ENCODE assay signal across 16 cellular contexts in genomic region chr5:82909816-82910215, GRCh38.
DNase-seq lines count a peak whose midpoint lies in the region; ATAC-seq and TF ChIP-seq lines count a peak whose summit lies in the region.
"Had no signal": no experiment of that assay in that cellular context is flagged by ENCODE, and none has a peak within 500 bp of the region (broad histone marks: within the 10 kb centered on the region; RNA-seq: fewer than 3 reads in every experiment).

No MANE protein-coding gene starts in this region.

- H3K36me3 ChIP-seq in SK-N-SH (replicated peaks in 1 of 2; ENCODE audit: control insufficient read depth in 1 of 2, insufficient read depth in 2 of 2, low read length in 1 of 2) (no peaks in the 10 kb centered on the region), Loucy (ENCODE audit: insufficient read depth, low read length) (no peaks in the 10 kb centered on the region), sigmoid colon (no peaks in the 10 kb centered on the region)
- H3K36me3 ChIP-seq: BLaER1, HAP-1 had no signal

- H3K9ac ChIP-seq in SK-N-SH (no peak overlapping the region), Loucy (ENCODE audit: low read depth, low read length, poor library complexity, severe bottlenecking) (peak overlapping the region; percentile 12)
- H3K9ac ChIP-seq: BLaER1 had no signal

- TF ChIP-seq CTCF in SK-N-SH (IDR thresholded peaks at IDR 0.05) (no peak), Loucy (conservative IDR thresholded peaks at IDR 0.05; ENCODE audit: low read length) (no peak), nephron (IDR thresholded peaks at IDR 0.05; ENCODE audit: unreplicated experiment in 3 of 3) (no peak), sigmoid colon (IDR thresholded peaks at IDR 0.05) (no peak)

- no peaks in the 10 kb centered on the region for H3K79me2 ChIP-seq in SK-N-SH (ENCODE audit: insufficient read depth)
- no peaks in the 10 kb centered on the region for H3K79me2 ChIP-seq in Loucy (ENCODE audit: insufficient read depth, low read length)

- peak overlapping the region in 1 of 2 experiments; percentile 78; a peak in 2 of 4 replicates for H3K27ac ChIP-seq in SK-N-SH (ENCODE audit: low read depth in 2 of 2, low read length in 1 of 2)
- no peak overlapping the region for H3K27ac ChIP-seq in sigmoid colon
- H3K27ac ChIP-seq: 22Rv1, A549, BLaER1 had no signal

- H3K4me1 ChIP-seq in SK-N-SH (ENCODE audit: control insufficient read depth in 1 of 2, insufficient read depth in 2 of 2, low read depth in 1 of 2, low read length in 1 of 2) (peaks cover 0 to 6% of the 10 kb centered on the region in 2 experiments; a peak in 2 of 4 replicates), Loucy (ENCODE audit: insufficient read depth, low read length, poor library complexity, severe bottlenecking) (peaks cover 32% of the 10 kb centered on the region), sigmoid colon (no peaks in the 10 kb centered on the region)
- H3K4me1 ChIP-seq: A549, BLaER1, HAP-1 had no signal

- no peaks in the 10 kb centered on the region for H3K36me3 Mint-ChIP-seq in nephron (ENCODE audit: low read depth)
- H3K36me3 Mint-ChIP-seq: CD14-positive monocyte; CD4-positive, alpha-beta memory T cell had no signal

- 39% methylated on average over 6 of the region's 6 CpGs for WGBS in SK-N-SH (ENCODE audit: low lambda C conversion rate)
- 71 to 83% methylated on average over 6 of the region's 6 CpGs for WGBS in sigmoid colon, 2 donors

- H3K9me3 ChIP-seq in SK-N-SH (no peaks in the 10 kb centered on the region), Loucy (ENCODE audit: insufficient read depth, low read depth, low read length) (no peaks in the 10 kb centered on the region), sigmoid colon (no peaks in the 10 kb centered on the region)
- H3K9me3 ChIP-seq: A549, BLaER1, HAP-1 had no signal

- TF ChIP-seq POLR2A in sigmoid colon (IDR thresholded peaks at IDR 0.05), result no peak

- DNase-seq in SK-N-SH, result peak; percentile 34
- DNase-seq in sigmoid colon, result no peak
- no peak for DNase-seq in NOMO-1 treated with DMSO at 0.1 percent for 48 hours (lab: John Stamatoyannopoulos, UW; ENCODE audit: unreplicated experiment)
- DNase-seq in activated CD8-positive, alpha-beta memory T cell treated with anti-CD3 and anti-CD28 coated beads for 24 hours, result no peak
- DNase-seq: AML-193; CD4-positive, alpha-beta memory T cell; DMS79 treated with DMSO at 0.1 percent for 48 hours; EL had no signal

- intact Hi-C loops in sigmoid colon (cut with DNase I), result no loop called here

- H3K9me2 ChIP-seq in SK-N-SH (0 out of 2 replicates have a peak, but pooled peaks cover 2% of the 10 kb centered on the region), Loucy (replicated peaks; ENCODE audit: low read depth, low read length) (no peaks in the 10 kb centered on the region)

- no peak overlapping the region for H2AFZ ChIP-seq in SK-N-SH (ENCODE audit: low read depth)
- peak overlapping the region; percentile 47 for H2AFZ ChIP-seq in Loucy (ENCODE audit: low read length)

- 0 out of 2 replicates have a peak, but pooled peaks have one; percentile 3 for TF ChIP-seq RAD21 in SK-N-SH (IDR thresholded peaks at IDR 0.05; ENCODE audit: low read length)

- H3K4me1 Mint-ChIP-seq in nephron, result peaks cover 19% of the 10 kb centered on the region
- H3K4me1 Mint-ChIP-seq: CD14-positive monocyte; CD4-positive, alpha-beta memory T cell had no signal

- peaks cover 13% of the 10 kb centered on the region for H3K9me3 Mint-ChIP-seq in nephron

- CTCF ChIA-PET in SK-N-SH (lab: Yijun Ruan, JAX), result no interaction called here

- POLR2A ChIA-PET in SK-N-SH (lab: Yijun Ruan, JAX), result no interaction called here

- no peak for ATAC-seq in SK-N-SH treated with all-trans-retinoic acid at 6 μM for 48 hours
- ATAC-seq: A549 had no signal

- no peaks in the 10 kb centered on the region for H3F3A ChIP-seq in SK-N-SH (replicated peaks; ENCODE audit: insufficient read depth)
- no peaks in the 10 kb centered on the region for H3F3A ChIP-seq in Loucy (ENCODE audit: low read depth)

- peak overlapping the region; percentile 68 to 83 (median 73) for H3K27ac Mint-ChIP-seq in nephron
- H3K27ac Mint-ChIP-seq: CD14-positive monocyte had no signal

- no peaks in the 10 kb centered on the region for H3K27me3 Mint-ChIP-seq in nephron (ENCODE audit: low read depth)

- H4K20me1 ChIP-seq in SK-N-SH (ENCODE audit: insufficient read depth), result no peaks in the 10 kb centered on the region
- no peaks in the 10 kb centered on the region for H4K20me1 ChIP-seq in Loucy (ENCODE audit: insufficient read depth, low read length, poor library complexity, severe bottlenecking)
- H4K20me1 ChIP-seq: BLaER1 had no signal

- 0 out of 4 replicates have a peak, but pooled peaks of 1 of the 2 experiments have one; percentile 48 for TF ChIP-seq EP300 in SK-N-SH (IDR thresholded peaks at IDR 0.05; ENCODE audit: borderline replicate concordance in 1 of 2, low read depth in 1 of 2, low read length in 1 of 2)
- no peak for TF ChIP-seq EP300 in sigmoid colon (IDR thresholded peaks at IDR 0.05)

- no peak overlapping the region for H3K4me3 Mint-ChIP-seq in nephron
- H3K4me3 Mint-ChIP-seq: CD14-positive monocyte; CD4-positive, alpha-beta memory T cell had no signal

- H3K4me3 ChIP-seq in SK-N-SH (ENCODE audit: low read depth in 2 of 2, low read length in 1 of 2) (no peak overlapping the region), Loucy (ENCODE audit: low read length, poor library complexity, severe bottlenecking) (no peak overlapping the region), sigmoid colon (no peak overlapping the region)
- H3K4me3 ChIP-seq: A549, BLaER1, HAP-1 had no signal

- H3K27me3 ChIP-seq in SK-N-SH (ENCODE audit: insufficient read depth), result no peaks in the 10 kb centered on the region
- H3K27me3 ChIP-seq in Loucy (ENCODE audit: insufficient read depth, low read length, poor library complexity, severe bottlenecking), result no peaks in the 10 kb centered on the region
- no peaks in the 10 kb centered on the region for H3K27me3 ChIP-seq in sigmoid colon
- H3K27me3 ChIP-seq: BLaER1 had no signal

- H3K4me2 ChIP-seq in SK-N-SH, result no peak overlapping the region
- H3K4me2 ChIP-seq in Loucy (ENCODE audit: low read depth, low read length, poor library complexity, severe bottlenecking), result peak overlapping the region; percentile 23
- H3K4me2 ChIP-seq: A549, BLaER1 had no signal

TF ChIP-seq in SK-N-SH, 30 proteins besides CTCF, POLR2A, EP300 and RAD21:
- no peak for TF ChIP-seq PBX3 (IDR thresholded peaks at IDR 0.05)
- TF ChIP-seq GATA2 (CRISPR knock-in tag; IDR thresholded peaks at IDR 0.05), result peak; percentile 79
- TF ChIP-seq EZH2phosphoT487 (IDR thresholded peaks at IDR 0.05; ENCODE audit: borderline replicate concordance, low read depth), result no peak

TF ChIP-seq in SK-N-SH treated with all-trans-retinoic acid at 6 μM for 48 hours, 23 proteins besides CTCF, POLR2A, EP300 and RAD21 (continues in another document):
- no peak for TF ChIP-seq TCF4 (CRISPR knock-in tag; IDR thresholded peaks at IDR 0.05; ENCODE audit: borderline replicate concordance)
- TF ChIP-seq ESRRG (CRISPR knock-in tag; IDR thresholded peaks at IDR 0.05), result no peak
- no peak for TF ChIP-seq POU6F1 (CRISPR knock-in tag; IDR thresholded peaks at IDR 0.05; ENCODE audit: borderline replicate concordance, low read depth)
- TF ChIP-seq TOX (CRISPR knock-in tag; IDR thresholded peaks at IDR 0.05; ENCODE audit: borderline replicate concordance), result no peak
- no peak for TF ChIP-seq ZNF70 (CRISPR knock-in tag; IDR thresholded peaks at IDR 0.05)
- no peak for TF ChIP-seq PATZ1 (CRISPR knock-in tag; IDR thresholded peaks at IDR 0.05; ENCODE audit: borderline replicate concordance)
- no peak for TF ChIP-seq ZFP30 (CRISPR knock-in tag; IDR thresholded peaks at IDR 0.05)
- TF ChIP-seq ZC3H10 (CRISPR knock-in tag; IDR thresholded peaks at IDR 0.05), result no peak
- no peak for TF ChIP-seq OSR1 (CRISPR knock-in tag; IDR thresholded peaks at IDR 0.05)
- TF ChIP-seq GLIS3 (CRISPR knock-in tag; IDR thresholded peaks at IDR 0.05), result no peak
- no peak for TF ChIP-seq CREB5 (CRISPR knock-in tag; IDR thresholded peaks at IDR 0.05; ENCODE audit: low read depth)
